In the genomic region with DNA sequence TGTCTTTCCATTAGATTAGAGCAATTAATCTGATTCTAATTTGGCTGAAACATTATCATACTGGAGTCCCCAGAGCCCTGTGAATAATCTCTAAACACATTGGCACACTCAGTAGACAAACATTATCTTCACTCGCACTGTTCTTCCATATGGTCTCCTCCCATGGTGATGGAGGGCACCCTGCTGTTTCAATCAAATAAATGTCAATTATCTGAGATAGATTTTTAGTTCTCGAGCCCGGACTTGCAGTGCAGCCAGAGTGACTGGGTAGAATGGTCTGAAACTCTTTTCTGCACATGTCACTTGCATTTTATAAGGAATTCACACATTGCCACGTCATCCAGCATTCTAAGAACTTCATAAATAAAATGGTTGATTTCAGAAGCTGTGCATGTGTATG, we compare ENCODE assay signal across 1 cellular context.
TF ChIP-seq lines count a peak whose summit lies in the region.

No MANE protein-coding gene starts in this region.

TF ChIP-seq in HEK293, 187 proteins besides CTCF, POLR2A, EP300 and RAD21 (continued from another document):
- peak; percentile 66 for TF ChIP-seq ZSCAN30 (tag by site-specific recombination; IDR thresholded peaks at IDR 0.05)
- TF ChIP-seq, protein P1, sequence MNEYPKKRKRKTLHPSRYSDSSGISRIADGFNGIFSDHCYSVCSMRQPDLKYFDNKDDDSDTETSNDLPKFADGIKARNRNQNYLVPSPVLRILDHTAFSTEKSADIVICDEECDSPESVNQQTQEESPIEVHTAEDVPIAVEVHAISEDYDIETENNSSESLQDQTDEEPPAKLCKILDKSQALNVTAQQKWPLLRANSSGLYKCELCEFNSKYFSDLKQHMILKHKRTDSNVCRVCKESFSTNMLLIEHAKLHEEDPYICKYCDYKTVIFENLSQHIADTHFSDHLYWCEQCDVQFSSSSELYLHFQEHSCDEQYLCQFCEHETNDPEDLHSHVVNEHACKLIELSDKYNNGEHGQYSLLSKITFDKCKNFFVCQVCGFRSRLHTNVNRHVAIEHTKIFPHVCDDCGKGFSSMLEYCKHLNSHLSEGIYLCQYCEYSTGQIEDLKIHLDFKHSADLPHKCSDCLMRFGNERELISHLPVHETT (tag by site-specific recombination; IDR thresholded peaks at IDR 0.05): 0 out of 2 replicates have a peak, but pooled peaks have one; percentile 40
- peak; percentile 83 for TF ChIP-seq ZNF2 (tag by site-specific recombination; IDR thresholded peaks at IDR 0.05)
- peak; percentile 99 for TF ChIP-seq IKZF3 (tag by site-specific recombination; IDR thresholded peaks at IDR 0.05)
- TF ChIP-seq SP7 (tag by site-specific recombination; IDR thresholded peaks at IDR 0.05): peak; percentile 65; the same call in 1 of the 2 replicates
- no peak for TF ChIP-seq ZNF777 (tag by site-specific recombination; IDR thresholded peaks at IDR 0.05; ENCODE audit: borderline replicate concordance)
- TF ChIP-seq ZNF114 (tag by site-specific recombination; IDR thresholded peaks at IDR 0.05): no peak
- no peak for TF ChIP-seq YY2 (tag by site-specific recombination; IDR thresholded peaks at IDR 0.05)
- TF ChIP-seq ZNF561 (tag by site-specific recombination; IDR thresholded peaks at IDR 0.05; ENCODE audit: borderline replicate concordance): peak; percentile 94
- no peak for TF ChIP-seq ZNF274 (IDR thresholded peaks at IDR 0.05; ENCODE audit: low read length)
- TF ChIP-seq ZNF274 (tag by site-specific recombination; IDR thresholded peaks at IDR 0.05; ENCODE audit: borderline replicate concordance): no peak
- TF ChIP-seq, protein P2, sequence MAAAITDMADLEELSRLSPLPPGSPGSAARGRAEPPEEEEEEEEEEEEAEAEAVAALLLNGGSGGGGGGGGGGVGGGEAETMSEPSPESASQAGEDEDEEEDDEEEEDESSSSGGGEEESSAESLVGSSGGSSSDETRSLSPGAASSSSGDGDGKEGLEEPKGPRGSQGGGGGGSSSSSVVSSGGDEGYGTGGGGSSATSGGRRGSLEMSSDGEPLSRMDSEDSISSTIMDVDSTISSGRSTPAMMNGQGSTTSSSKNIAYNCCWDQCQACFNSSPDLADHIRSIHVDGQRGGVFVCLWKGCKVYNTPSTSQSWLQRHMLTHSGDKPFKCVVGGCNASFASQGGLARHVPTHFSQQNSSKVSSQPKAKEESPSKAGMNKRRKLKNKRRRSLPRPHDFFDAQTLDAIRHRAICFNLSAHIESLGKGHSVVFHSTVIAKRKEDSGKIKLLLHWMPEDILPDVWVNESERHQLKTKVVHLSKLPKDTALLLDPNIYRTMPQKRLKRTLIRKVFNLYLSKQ (tag by site-specific recombination; IDR thresholded peaks at IDR 0.05; ENCODE audit: borderline replicate concordance): no peak
- peak; percentile 29; the same call in 1 of the 2 replicates for TF ChIP-seq GLIS1 (tag by site-specific recombination; IDR thresholded peaks at IDR 0.05)
- TF ChIP-seq, protein P3, sequence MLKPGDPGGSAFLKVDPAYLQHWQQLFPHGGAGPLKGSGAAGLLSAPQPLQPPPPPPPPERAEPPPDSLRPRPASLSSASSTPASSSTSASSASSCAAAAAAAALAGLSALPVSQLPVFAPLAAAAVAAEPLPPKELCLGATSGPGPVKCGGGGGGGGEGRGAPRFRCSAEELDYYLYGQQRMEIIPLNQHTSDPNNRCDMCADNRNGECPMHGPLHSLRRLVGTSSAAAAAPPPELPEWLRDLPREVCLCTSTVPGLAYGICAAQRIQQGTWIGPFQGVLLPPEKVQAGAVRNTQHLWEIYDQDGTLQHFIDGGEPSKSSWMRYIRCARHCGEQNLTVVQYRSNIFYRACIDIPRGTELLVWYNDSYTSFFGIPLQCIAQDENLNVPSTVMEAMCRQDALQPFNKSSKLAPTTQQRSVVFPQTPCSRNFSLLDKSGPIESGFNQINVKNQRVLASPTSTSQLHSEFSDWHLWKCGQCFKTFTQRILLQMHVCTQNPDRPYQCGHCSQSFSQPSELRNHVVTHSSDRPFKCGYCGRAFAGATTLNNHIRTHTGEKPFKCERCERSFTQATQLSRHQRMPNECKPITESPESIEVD (tag by site-specific recombination; IDR thresholded peaks at IDR 0.05): peak; percentile 96
- TF ChIP-seq ZNF600 (tag by site-specific recombination; IDR thresholded peaks at IDR 0.05): 0 out of 2 replicates have a peak, but pooled peaks have one; percentile 33
- TF ChIP-seq ZNF768 (tag by site-specific recombination; IDR thresholded peaks at IDR 0.05): no peak
- TF ChIP-seq, protein P4, sequence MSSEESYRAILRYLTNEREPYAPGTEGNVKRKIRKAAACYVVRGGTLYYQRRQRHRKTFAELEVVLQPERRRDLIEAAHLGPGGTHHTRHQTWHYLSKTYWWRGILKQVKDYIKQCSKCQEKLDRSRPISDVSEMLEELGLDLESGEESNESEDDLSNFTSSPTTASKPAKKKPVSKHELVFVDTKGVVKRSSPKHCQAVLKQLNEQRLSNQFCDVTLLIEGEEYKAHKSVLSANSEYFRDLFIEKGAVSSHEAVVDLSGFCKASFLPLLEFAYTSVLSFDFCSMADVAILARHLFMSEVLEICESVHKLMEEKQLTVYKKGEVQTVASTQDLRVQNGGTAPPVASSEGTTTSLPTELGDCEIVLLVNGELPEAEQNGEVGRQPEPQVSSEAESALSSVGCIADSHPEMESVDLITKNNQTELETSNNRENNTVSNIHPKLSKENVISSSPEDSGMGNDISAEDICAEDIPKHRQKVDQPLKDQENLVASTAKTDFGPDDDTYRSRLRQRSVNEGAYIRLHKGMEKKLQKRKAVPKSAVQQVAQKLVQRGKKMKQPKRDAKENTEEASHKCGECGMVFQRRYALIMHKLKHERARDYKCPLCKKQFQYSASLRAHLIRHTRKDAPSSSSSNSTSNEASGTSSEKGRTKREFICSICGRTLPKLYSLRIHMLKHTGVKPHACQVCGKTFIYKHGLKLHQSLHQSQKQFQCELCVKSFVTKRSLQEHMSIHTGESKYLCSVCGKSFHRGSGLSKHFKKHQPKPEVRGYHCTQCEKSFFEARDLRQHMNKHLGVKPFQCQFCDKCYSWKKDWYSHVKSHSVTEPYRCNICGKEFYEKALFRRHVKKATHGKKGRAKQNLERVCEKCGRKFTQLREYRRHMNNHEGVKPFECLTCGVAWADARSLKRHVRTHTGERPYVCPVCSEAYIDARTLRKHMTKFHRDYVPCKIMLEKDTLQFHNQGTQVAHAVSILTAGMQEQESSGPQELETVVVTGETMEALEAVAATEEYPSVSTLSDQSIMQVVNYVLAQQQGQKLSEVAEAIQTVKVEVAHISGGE (tag by site-specific recombination; conservative IDR thresholded peaks at IDR 0.05; ENCODE audit: low read depth): 0 out of 2 replicates have a peak, but pooled peaks have one; percentile 2
- no peak for TF ChIP-seq ZNF157 (tag by site-specific recombination; IDR thresholded peaks at IDR 0.05)
- peak; percentile 90 for TF ChIP-seq ZBTB17 (tag by site-specific recombination; IDR thresholded peaks at IDR 0.05)
- no peak for TF ChIP-seq ZNF830 (tag by site-specific recombination; IDR thresholded peaks at IDR 0.05; ENCODE audit: low read depth)
